8 cellular contexts compared by ENCODE assay signal in genomic region chr11:86302092-86302793, GRCh38. TPM values are rescaled to one million over a fixed set of nuclear protein-coding genes. Genes with fewer than 3 reads are reported as not detected.
DNase-seq lines count a peak whose midpoint lies in the region; FAIRE-seq and TF ChIP-seq lines count a peak whose summit lies in the region.

Gene HIKESHI (plus strand): TSS chr11:86302240. CDS start chr11:86302449, 209 bp downstream.

- CTCF ChIA-PET in activated naive CD4-positive, alpha-beta T cell treated with anti-CD3 and anti-CD28 coated beads for 36 hours (lab: Charles Lee), result interaction anchor here (0.6 to 1.1 kb wide), 5 partner anchors 8 to 447 kb away, joined by 3 read pairs; partner anchors contain the start of gene CCDC83

- H3K9ac ChIP-seq in neuronal stem cell (ENCODE audit: low read depth, low read length, poor library complexity), result peak within 1 kb of the TSS; percentile 78

- H3K4me2 ChIP-seq in neuronal stem cell (ENCODE audit: insufficient read depth, low read length, poor library complexity, severe bottlenecking), result peak within 1 kb of the TSS; percentile 58

- H3K79me1 ChIP-seq in neuronal stem cell (ENCODE audit: low read depth, low read length), result peaks cover 2% of the 10 kb centered on the region

- no peak within 1 kb of the TSS for H4K8ac ChIP-seq in neuronal stem cell (ENCODE audit: low read depth, low read length)

- H3K4me3 ChIP-seq in HFF-Myc (replicated peaks; ENCODE audit: low read depth, low read length) (peak within 1 kb of the TSS; percentile 97), neuronal stem cell (ENCODE audit: low read length in 2 of 2) (peak within 1 kb of the TSS; percentile 76 to 84)

- TF ChIP-seq CTCF in HFF-Myc (IDR thresholded peaks at IDR 0.05; ENCODE audit: low read depth, low read length, missing control alignments), result no peak
- no peak for TF ChIP-seq CTCF in subcutaneous adipose tissue (IDR thresholded peaks at IDR 0.05; ENCODE audit: low read depth)

- no peak within 1 kb of the TSS for H2BK5ac ChIP-seq in neuronal stem cell (ENCODE audit: low read length)

- H4K91ac ChIP-seq in neuronal stem cell (ENCODE audit: low read depth, low read length, poor library complexity), result no peak within 1 kb of the TSS

- no peak within 1 kb of the TSS for H2BK12ac ChIP-seq in neuronal stem cell (ENCODE audit: low read length)

- no peak within 1 kb of the TSS for H2AK5ac ChIP-seq in neuronal stem cell (ENCODE audit: low read depth, low read length)

- no peak within 1 kb of the TSS for H2BK15ac ChIP-seq in neuronal stem cell (ENCODE audit: low read length)

- no peak within 1 kb of the TSS for H3K4ac ChIP-seq in neuronal stem cell (ENCODE audit: low read length)

- peak within 1 kb of the TSS; percentile 59 for H3K23ac ChIP-seq in neuronal stem cell (ENCODE audit: low read depth, low read length, poor library complexity)

- DNase-seq in GM03348 (ENCODE audit: low spot score), result peak; percentile 91
- DNase-seq in HFF-Myc (ENCODE audit: extremely low read depth, low read depth), result peak; percentile 94
- DNase-seq in NAMALWA (ENCODE audit: low spot score), result peak; percentile 90
- peak; percentile 98 for DNase-seq in SK-N-DZ (ENCODE audit: low spot score)
- peak; percentile 99 for DNase-seq in activated naive CD4-positive, alpha-beta T cell treated with anti-CD3 and anti-CD28 coated beads for 36 hours
- DNase-seq in frontal cortex (ENCODE audit: low spot score in 2 of 2), result peak; percentile 67 to 81
- DNase-seq in neuronal stem cell (ENCODE audit: low spot score), result peak; percentile 84

- H3K27me3 Mint-ChIP-seq in activated naive CD4-positive, alpha-beta T cell treated with anti-CD3 and anti-CD28 coated beads for 36 hours (ENCODE audit: low read depth), result no peaks in the 10 kb centered on the region

- H3K9me3 ChIP-seq in neuronal stem cell (replicated peaks in 1 of 2; ENCODE audit: control insufficient read depth in 2 of 2, insufficient read depth in 1 of 2, low read depth in 1 of 2, low read length in 2 of 2), result no peaks in the 10 kb centered on the region

- peak; percentile 76 for FAIRE-seq in frontal cortex (lab: Jason Lieb, UNC)

- H2AFZ ChIP-seq in neuronal stem cell (ENCODE audit: low read length), result peak within 1 kb of the TSS; percentile 93

- peak within 1 kb of the TSS; percentile 33 for H3K27ac ChIP-seq in neuronal stem cell (replicated peaks; ENCODE audit: low read length)

- peaks cover 26% of the 10 kb centered on the region for H3K4me1 Mint-ChIP-seq in activated naive CD4-positive, alpha-beta T cell treated with anti-CD3 and anti-CD28 coated beads for 36 hours (ENCODE audit: low read depth)

- no peaks in the 10 kb centered on the region for H3K9me3 Mint-ChIP-seq in activated naive CD4-positive, alpha-beta T cell treated with anti-CD3 and anti-CD28 coated beads for 36 hours

- H3K36me3 ChIP-seq in neuronal stem cell (replicated peaks in 1 of 2; ENCODE audit: control insufficient read depth in 2 of 2, insufficient read depth in 2 of 2, low read length in 2 of 2), result peaks cover 0 to 20% of the 10 kb centered on the region in 2 donors

- peak within 1 kb of the TSS; percentile 99 for H3K4me3 Mint-ChIP-seq in activated naive CD4-positive, alpha-beta T cell treated with anti-CD3 and anti-CD28 coated beads for 36 hours

- intact Hi-C loops in activated naive CD4-positive, alpha-beta T cell treated with anti-CD3 and anti-CD28 coated beads for 36 hours (cut with micrococcal nuclease), result loop anchor here (1.0 to 5.0 kb wide), 7 partner anchors 15 to 674 kb away; partner anchors contain the start of genes CREBZF and TMEM126B

- H2BK120ac ChIP-seq in neuronal stem cell (ENCODE audit: low read depth, low read length), result peak within 1 kb of the TSS; percentile 63

- peak within 1 kb of the TSS; percentile 94 for H3K27ac Mint-ChIP-seq in activated naive CD4-positive, alpha-beta T cell treated with anti-CD3 and anti-CD28 coated beads for 36 hours

- H3K14ac ChIP-seq in neuronal stem cell (ENCODE audit: low read length), result no peak within 1 kb of the TSS

- peak within 1 kb of the TSS; percentile 91 for H3K18ac ChIP-seq in neuronal stem cell (ENCODE audit: low read length)

- no peaks in the 10 kb centered on the region for H3K4me1 ChIP-seq in neuronal stem cell (ENCODE audit: control insufficient read depth in 2 of 2, insufficient read depth in 1 of 2, low read depth in 1 of 2, low read length in 2 of 2)

- no peaks in the 10 kb centered on the region for H3K27me3 ChIP-seq in neuronal stem cell (ENCODE audit: control insufficient read depth in 3 of 3, insufficient read depth in 3 of 3, low read depth in 1 of 3, low read length in 3 of 3)

- peaks cover 17% of the 10 kb centered on the region for H3K36me3 Mint-ChIP-seq in activated naive CD4-positive, alpha-beta T cell treated with anti-CD3 and anti-CD28 coated beads for 36 hours (ENCODE audit: low read depth)

- no CpG with 5 or more reads among the region's 30 CpGs for WGBS in neuronal stem cell (ENCODE audit: extremely low coverage in 2 of 2, insufficient read length in 2 of 2, insufficient replicate concordance in 1 of 2), 2 donors

RNA-seq across cellular contexts. Expression of gene HIKESHI, which starts in this region (rescaled TPM):
- 118 and 131 TPM in 2 replicates for polyA plus RNA-seq in SK-N-DZ (2014; cell fraction: cytosol; rRNA removed)
- polyA plus RNA-seq in SK-N-DZ (2014; cell fraction: nucleus; rRNA removed), result 96.7 and 102 TPM in 2 replicates
- 10 to 100 TPM; 40.4 to 41.9 TPM for total RNA-seq in activated naive CD4-positive, alpha-beta T cell treated with anti-CD3 and anti-CD28 coated beads for 36 hours
- total RNA-seq in frontal cortex, result 67.7 TPM
- polyA plus RNA-seq in neuronal stem cell (2013, experiment 1 of 2), result 92.9 TPM
- polyA plus RNA-seq in neuronal stem cell (2013, experiment 2 of 2), result 91.9 TPM
- 10 to 100 TPM; 33.0 to 58.4 (median 43.1) TPM for total RNA-seq in subcutaneous adipose tissue

Comparison
In these comparisons a context has a peak if more than half of its experiments do, and no peak if none do; other contexts are left out.
1. Peak in every context shown above with its lines: DNase-seq, H3K4me3 ChIP-seq and H3K27ac ChIP-seq.